Comparison of ENCODE assay signal across 15 cellular contexts in genomic region chr7:131948434-131949053, GRCh38.
DNase-seq lines count a peak whose midpoint lies in the region; ATAC-seq and TF ChIP-seq lines count a peak whose summit lies in the region.
"Had no signal": no experiment of that assay in that cellular context is flagged by ENCODE, and none has a peak within 500 bp of the region (broad histone marks: within the 10 kb centered on the region; RNA-seq: fewer than 3 reads in every experiment).

No MANE protein-coding gene starts in this region.

- peaks cover 3 to 15% (median 6%) of the 10 kb centered on the region in 5 experiments for H3K9me3 Mint-ChIP-seq in brain
- H3K9me3 Mint-ChIP-seq: activated naive CD4-positive, alpha-beta T cell treated with anti-CD3 and anti-CD28 coated beads, Interleukin-2, amount 50 U/mL, for 24 hours had no signal

- DNase-seq in HuH-7 (ENCODE audit: low spot score), result peak; percentile 42
- peak; percentile 54 to 73 for DNase-seq in left colon
- DNase-seq in cerebellar cortex (ENCODE audit: low spot score), result no peak
- no peak for DNase-seq in dorsolateral prefrontal cortex
- DNase-seq: dermis blood vessel endothelial cell, GOT3, midbrain, NCI-H187 treated with DMSO at 0.1 percent for 48 hours, thyroid gland had no signal

- H3K27ac ChIP-seq in 22Rv1 (peak overlapping the region; percentile 46), dorsolateral prefrontal cortex (peak overlapping the region in 10 of 59 donors; percentile 4 to 79 (median 54))
- H3K27ac ChIP-seq: PC-9, thyroid gland had no signal

- H3K4me3 Mint-ChIP-seq in brain, result peak overlapping the region in 1 of 5 experiments; percentile 5
- H3K4me3 Mint-ChIP-seq: activated naive CD4-positive, alpha-beta T cell treated with anti-CD3 and anti-CD28 coated beads, Interleukin-2, amount 50 U/mL, for 24 hours had no signal

- H3K4me1 Mint-ChIP-seq in brain, result peaks cover 61% of the 10 kb centered on the region
- H3K4me1 Mint-ChIP-seq: activated naive CD4-positive, alpha-beta T cell treated with anti-CD3 and anti-CD28 coated beads, Interleukin-2, amount 50 U/mL, for 24 hours had no signal

- no peaks in the 10 kb centered on the region for H3K36me3 Mint-ChIP-seq in brain

- peaks cover 17% of the 10 kb centered on the region for H3K27me3 Mint-ChIP-seq in brain

- peak overlapping the region in 4 of 5 experiments; percentile 12 to 94 (median 55) for H3K27ac Mint-ChIP-seq in brain
- H3K27ac Mint-ChIP-seq: activated naive CD4-positive, alpha-beta T cell treated with anti-CD3 and anti-CD28 coated beads, Interleukin-2, amount 50 U/mL, for 24 hours had no signal

- intact Hi-C loops in left colon (cut with DNase I, micrococcal nuclease), result loop anchor here in 1 of 2 donors (5.0 to 10.0 kb wide), 2 partner anchors 304 to 636 kb away; no protein-coding TSS in a partner anchor
- intact Hi-C loops in dorsolateral prefrontal cortex (cut with DNase I), result loop anchor here (5.0 to 10.0 kb wide), 2 partner anchors 196 to 309 kb away; no protein-coding TSS in a partner anchor

- H3K27me3 ChIP-seq in dorsolateral prefrontal cortex, result peaks cover 0 to 18% (median 0%) of the 10 kb centered on the region in 45 donors
- H3K27me3 ChIP-seq: thyroid gland had no signal

- peak; percentile 87 for ATAC-seq in left colon
- ATAC-seq in HG03571 (IDR thresholded peaks at IDR 0.05; ENCODE audit: unreplicated experiment), result no peak
- ATAC-seq in HG02763 (IDR thresholded peaks at IDR 0.05; ENCODE audit: unreplicated experiment), result no peak

- no peak overlapping the region for H3K4me3 ChIP-seq in dorsolateral prefrontal cortex
- H3K4me3 ChIP-seq: PC-9, thyroid gland had no signal

- no peak for TF ChIP-seq CTCF in 22Rv1 (IDR thresholded peaks at IDR 0.05)
- no peak for TF ChIP-seq CTCF in brain (conservative IDR thresholded peaks at IDR 0.05)
- no peak for TF ChIP-seq CTCF in dorsolateral prefrontal cortex (IDR thresholded peaks at IDR 0.05 in 54 of 56, conservative IDR thresholded peaks at IDR 0.05 in 2 of 56; ENCODE audit: low read depth in 1 of 56, partially characterized antibody in 56 of 56)

Comparison
In these comparisons a context has a peak if more than half of its experiments do, and no peak if none do; other contexts are left out.
1. DNase-seq: peak in HuH-7 (single experiment) and left colon (2 of 2); none in cerebellar cortex (single experiment) and dorsolateral prefrontal cortex (0 of 10).